In genomic region chr19:37719111-37719926, GRCh38 we compare ENCODE assay signal across 8 cellular contexts. TPM values are rescaled to one million over a fixed set of nuclear protein-coding genes. Genes with fewer than 3 reads are reported as not detected.
DNase-seq lines count a peak whose midpoint lies in the region; ATAC-seq and TF ChIP-seq lines count a peak whose summit lies in the region.

Gene ZNF607, minus strand, starts transcription at chr19:37719761. Its CDS starts 8,143 bp downstream, at chr19:37711618.

- peaks cover 10 to 24% (median 16%) of the 10 kb centered on the region in 4 donors for H3K9me3 ChIP-seq in liver (ENCODE audit: control insufficient read depth in 4 of 4, low read length in 3 of 4)

- DNase-seq in ACHN: peak; percentile 90
- DNase-seq in NCI-H345 treated with DMSO at 0.1 percent for 48 hours (lab: John Stamatoyannopoulos, UW; ENCODE audit: unreplicated experiment): peak; percentile 99
- DNase-seq in activated CD4-positive, alpha-beta T cell treated with anti-CD3 and anti-CD28 coated beads, Interleukin-2, amount 50 U/mL, for 1 hour: peak; percentile 73
- DNase-seq in dermis microvascular lymphatic vessel endothelial cell (ENCODE audit: low read depth in 2 of 2): peak; percentile 73 to 90
- DNase-seq in stimulated activated CD4-positive, alpha-beta T cell treated with anti-CD3 and anti-CD28 coated beads, Interleukin-4, amount 100 ng/mL, for 1 hour: peak; percentile 85

- TF ChIP-seq CTCF in liver (IDR thresholded peaks at IDR 0.05; ENCODE audit: low read depth, low read length, missing input control): peak; percentile 30

- 2% methylated on average over 54 of the region's 54 CpGs for WGBS in liver

- peak within 1 kb of the TSS; percentile 70 to 75 (median 73) for H3K4me3 ChIP-seq in liver (ENCODE audit: low read depth in 1 of 3, low read length in 3 of 3)

- in situ Hi-C loops in ACHN (cut with HindIII; ENCODE audit: low pct_ligation_motif_present, low pct_unique_long_range_greater_than_20kb, low sequenced_read_pairs): no loop called here

- H3K36me3 ChIP-seq in liver (ENCODE audit: control insufficient read depth in 4 of 4, insufficient read depth in 3 of 4, low read depth in 1 of 4, low read length in 3 of 4): no peaks in the 10 kb centered on the region

- peak within 1 kb of the TSS in 1 of 2 donors; percentile 36 for H3K9ac ChIP-seq in liver (ENCODE audit: low read depth in 1 of 2, low read length in 2 of 2)

- peak within 1 kb of the TSS; percentile 48 to 54 for H3K27ac ChIP-seq in liver (ENCODE audit: low read depth in 1 of 2, low read length in 2 of 2)

- ATAC-seq in GM18870 (IDR thresholded peaks at IDR 0.05; ENCODE audit: unreplicated experiment) (peak; percentile 64), HG03135 (IDR thresholded peaks at IDR 0.05; ENCODE audit: unreplicated experiment) (peak; percentile 97)

- no peaks in the 10 kb centered on the region for H3K27me3 ChIP-seq in liver (ENCODE audit: control insufficient read depth in 4 of 4, insufficient read depth in 4 of 4, low read length in 3 of 4)

- H3K4me1 ChIP-seq in liver (ENCODE audit: control insufficient read depth in 4 of 4, insufficient read depth in 4 of 4, low read length in 3 of 4): no peaks in the 10 kb centered on the region

- TF ChIP-seq RAD21 in liver (IDR thresholded peaks at IDR 0.05): peak in 1 of 2 donors; percentile 24

TF ChIP-seq in liver, 16 proteins besides CTCF, POLR2A, EP300 and RAD21:
- TF ChIP-seq GABPA (IDR thresholded peaks at IDR 0.05 in 1 of 2, conservative IDR thresholded peaks at IDR 0.05 in 1 of 2) (peak in 1 of 2 donors; percentile 12), MAX (IDR thresholded peaks at IDR 0.05) (no peak)

RNA-seq across cellular contexts. Expression of gene ZNF607, which starts in this region (rescaled TPM):
- total RNA-seq in dermis microvascular lymphatic vessel endothelial cell: 2.6 and 3.0 TPM in 2 replicates
- 1 to 10 TPM in 1 of 2 donors, under 1 TPM in 1; 0.84 to 2.6 TPM for total RNA-seq in liver
- under 1 TPM; 0.22 to 0.28 TPM for polyA plus RNA-seq in liver

Comparison
In these comparisons a context has a peak if more than half of its experiments do, and no peak if none do; other contexts are left out.
1. Peak in every context shown above with its lines: DNase-seq, ATAC-seq, H3K4me3 ChIP-seq and H3K27ac ChIP-seq.